Comparison of ENCODE assay signal across 8 cellular contexts in the genomic region with DNA sequence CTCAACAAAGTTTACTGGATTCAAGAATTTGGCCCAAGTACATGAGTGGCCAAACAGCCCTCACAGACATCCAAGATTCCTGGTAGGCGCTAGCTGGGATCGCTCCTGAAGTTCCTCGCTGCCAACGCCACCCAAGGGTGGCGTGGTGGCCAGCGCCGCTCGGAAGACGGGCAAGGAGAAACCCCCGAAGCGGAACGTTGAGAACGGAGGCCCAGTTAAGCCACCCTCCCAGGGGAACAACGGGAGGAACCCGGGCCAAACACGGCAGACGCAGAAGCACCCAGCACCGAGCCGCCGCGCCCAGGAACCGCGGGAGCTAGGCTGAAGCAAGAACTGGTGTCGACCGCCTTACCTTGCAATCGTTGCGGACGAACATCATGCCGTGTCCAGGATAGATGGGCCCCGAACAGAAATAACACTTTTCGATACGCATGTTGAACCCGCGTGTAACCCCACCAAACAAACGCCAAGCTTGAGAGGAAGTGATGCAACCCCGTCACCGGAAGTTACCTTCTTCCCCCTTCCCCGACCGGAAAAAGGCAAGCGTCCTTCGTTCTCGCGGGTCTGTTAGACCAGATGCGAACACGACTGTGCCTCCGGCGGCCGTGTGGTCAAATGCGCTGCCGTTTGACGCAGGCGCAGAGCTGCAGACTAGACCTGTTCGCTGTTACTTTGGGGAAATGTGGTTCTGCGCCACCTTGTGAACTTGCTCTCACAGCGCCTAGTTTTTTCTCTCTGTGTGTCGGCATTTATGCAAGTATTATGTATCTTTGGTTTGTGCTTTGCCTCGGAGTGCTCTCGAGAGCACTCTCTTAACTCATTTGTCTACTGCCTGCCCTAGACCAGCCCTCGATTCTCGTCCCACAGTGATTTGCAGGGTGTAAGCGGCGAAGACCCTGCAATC. TPM values are rescaled to one million over a fixed set of nuclear protein-coding genes. Genes with fewer than 3 reads are reported as not detected.
DNase-seq lines count a peak whose midpoint lies in the region; ATAC-seq, FAIRE-seq and TF ChIP-seq lines count a peak whose summit lies in the region.

A gene (minus strand): TSS at position 484 of the 904 bp plus-strand sequence. CDS start 51 bp downstream, at position 433.

- in situ Hi-C loops in brain microvascular endothelial cell (cut with HindIII; ENCODE audit: low pct_ligation_motif_present, low sequenced_read_pairs) = no loop called here
- in situ Hi-C loops in gastrocnemius medialis (cut with MboI; ENCODE audit: low sequenced_read_pairs in 4 of 4) = no loop called here

- peak; percentile 99 for FAIRE-seq in A204.1 (lab: Jason Lieb, UNC)
- FAIRE-seq in TTC549 (lab: Jason Lieb, UNC) = peak; percentile 98

- no peaks in the 10 kb centered on the region for H3K9me3 ChIP-seq in iPS DF 6.9 (ENCODE audit: control insufficient read depth, insufficient read depth, low read length)
- H3K9me3 ChIP-seq in gastrocnemius medialis = no peaks in the 10 kb centered on the region

- H3K27me3 ChIP-seq in brain microvascular endothelial cell (replicated peaks) (no peaks in the 10 kb centered on the region), iPS DF 6.9 (ENCODE audit: control insufficient read depth, insufficient read depth, low read length) (no peaks in the 10 kb centered on the region), gastrocnemius medialis (no peaks in the 10 kb centered on the region)

- peak within 1 kb of the TSS; percentile 94 for H3K4me3 ChIP-seq in brain microvascular endothelial cell (ENCODE audit: low read depth, low read length)
- peak within 1 kb of the TSS; percentile 94 for H3K4me3 ChIP-seq in iPS DF 6.9 (ENCODE audit: low read length)
- peak within 1 kb of the TSS; percentile 83 to 100 (median 94) for H3K4me3 ChIP-seq in gastrocnemius medialis

- H3K4me1 ChIP-seq in iPS DF 6.9 (ENCODE audit: control insufficient read depth, insufficient read depth, low read length) = peaks cover 2% of the 10 kb centered on the region; the same call in 1 of the 2 replicates
- peaks cover 23 to 30% of the 10 kb centered on the region in 2 donors for H3K4me1 ChIP-seq in gastrocnemius medialis

- ATAC-seq in GM18520 (IDR thresholded peaks at IDR 0.05; ENCODE audit: unreplicated experiment) (peak; percentile 96), HG03064 (IDR thresholded peaks at IDR 0.05; ENCODE audit: low read depth, unreplicated experiment) (peak; percentile 96), gastrocnemius medialis (peak; percentile 99)

- no CpG with 5 or more reads among the region's 62 CpGs for WGBS in iPS DF 6.9 (ENCODE audit: insufficient coverage, insufficient read length)

- TF ChIP-seq CTCF in brain microvascular endothelial cell (IDR thresholded peaks at IDR 0.05; ENCODE audit: low read depth, low read length, missing control alignments) (peak; percentile 51), gastrocnemius medialis (IDR thresholded peaks at IDR 0.05 in 4 of 5, conservative IDR thresholded peaks at IDR 0.05 in 1 of 5) (peak in 4 of 5 experiments; percentile 9 to 49 (median 36))

- intact Hi-C loops in gastrocnemius medialis (cut with DNase I; ENCODE audit: low total_unique reads) = loop anchor here (2.0 to 10.0 kb wide), 2 partner anchors 212 to 1048 kb away; a partner anchor contains a TSS

- H3K36me3 ChIP-seq in brain microvascular endothelial cell (replicated peaks) (peaks cover 7% of the 10 kb centered on the region), iPS DF 6.9 (ENCODE audit: control insufficient read depth, insufficient read depth, low read length) (peaks cover 2% of the 10 kb centered on the region; the same call in 1 of the 2 replicates), gastrocnemius medialis (peaks cover 0 to 6% of the 10 kb centered on the region in 2 donors)

- DNase-seq in NCI-H2107 (lab: John Stamatoyannopoulos, UW) (peak; percentile 87), brain microvascular endothelial cell (peak; percentile 98), iPS DF 6.9 (ENCODE audit: low read depth, low spot score) (peak; percentile 96), gastrocnemius medialis (peak; percentile 95 to 97)

- H3K27ac ChIP-seq in brain microvascular endothelial cell (peak within 1 kb of the TSS; percentile 94), iPS DF 6.9 (ENCODE audit: low read length) (no peak within 1 kb of the TSS), gastrocnemius medialis (peak within 1 kb of the TSS; percentile 89 to 95 (median 94))

- peak; percentile 66 to 79 for TF ChIP-seq POLR2A in gastrocnemius medialis (IDR thresholded peaks at IDR 0.05)

RNA-seq across cellular contexts. Expression of the gene that starts here (rescaled TPM):
- 10 to 100 TPM; 36.8 to 53.3 (median 52.0) TPM for total RNA-seq in gastrocnemius medialis
